Comparison of ENCODE assay signal across 16 cellular contexts in genomic region chr1:216045400-216045799, GRCh38.
DNase-seq lines count a peak whose midpoint lies in the region; ATAC-seq and TF ChIP-seq lines count a peak whose summit lies in the region.
"Had no signal": no experiment of that assay in that cellular context is flagged by ENCODE, and none has a peak within 500 bp of the region (broad histone marks: within the 10 kb centered on the region; RNA-seq: fewer than 3 reads in every experiment).

No MANE protein-coding gene starts in this region.

- ATAC-seq in HG03378 (IDR thresholded peaks at IDR 0.05; ENCODE audit: unreplicated experiment): no peak
- no peak for ATAC-seq in GM18907 (IDR thresholded peaks at IDR 0.05; ENCODE audit: unreplicated experiment)

- H3K27me3 ChIP-seq in sigmoid colon: no peaks in the 10 kb centered on the region
- H3K27me3 ChIP-seq: uterus had no signal

- H3K9me3 ChIP-seq in sigmoid colon: no peaks in the 10 kb centered on the region
- H3K9me3 ChIP-seq: uterus had no signal

- H3K9me3 Mint-ChIP-seq in activated CD4-positive, alpha-beta T cell treated with anti-CD3 and anti-CD28 coated beads, Interleukin-2, amount 10 ng/mL, durations not matched to agents 7 days and 5 days: no peaks in the 10 kb centered on the region

- intact Hi-C loops in sigmoid colon (cut with DNase I): no loop called here

- CTCF ChIA-PET in activated CD4-positive, alpha-beta T cell treated with anti-CD3 and anti-CD28 coated beads, Interleukin-2, amount 10 ng/mL, durations not matched to agents 7 days and 5 days (lab: Charles Lee): no interaction called here

- H3K36me3 Mint-ChIP-seq in activated CD4-positive, alpha-beta T cell treated with anti-CD3 and anti-CD28 coated beads, Interleukin-2, amount 10 ng/mL, durations not matched to agents 7 days and 5 days (ENCODE audit: low read depth): no peaks in the 10 kb centered on the region
- H3K36me3 Mint-ChIP-seq: activated naive CD8-positive, alpha-beta T cell treated with anti-CD3 and anti-CD28 coated beads for 36 hours; naive B cell had no signal

- H3K27ac Mint-ChIP-seq in activated CD4-positive, alpha-beta T cell treated with anti-CD3 and anti-CD28 coated beads, Interleukin-2, amount 10 ng/mL, durations not matched to agents 7 days and 5 days: no peak overlapping the region
- H3K27ac Mint-ChIP-seq: activated naive CD8-positive, alpha-beta T cell treated with anti-CD3 and anti-CD28 coated beads for 36 hours; CD4-positive, alpha-beta T cell; naive B cell had no signal

- 86 to 89% methylated on average over 1 of the region's 1 CpG for WGBS in sigmoid colon, 2 donors

- H3K4me3 ChIP-seq in astrocyte of the cerebellum (ENCODE audit: low read depth, low read length) (no peak overlapping the region), sigmoid colon (no peak overlapping the region)
- H3K4me3 ChIP-seq: uterus had no signal

- H3K4me1 ChIP-seq in sigmoid colon: no peaks in the 10 kb centered on the region
- H3K4me1 ChIP-seq: uterus had no signal

- TF ChIP-seq CTCF in AG09319 (IDR thresholded peaks at IDR 0.05; ENCODE audit: low read depth, low read length) (no peak), astrocyte of the cerebellum (IDR thresholded peaks at IDR 0.05; ENCODE audit: low read depth, low read length, missing control alignments) (no peak), sigmoid colon (IDR thresholded peaks at IDR 0.05) (no peak)

- H3K27ac ChIP-seq in sigmoid colon: no peak overlapping the region
- H3K27ac ChIP-seq: uterus had no signal

- no peak for TF ChIP-seq POLR2A in sigmoid colon (IDR thresholded peaks at IDR 0.05)

- TF ChIP-seq EP300 in sigmoid colon (IDR thresholded peaks at IDR 0.05): no peak

- in situ Hi-C loops in astrocyte of the cerebellum (cut with HindIII; ENCODE audit: low sequenced_read_pairs): no loop called here

- POLR2A ChIA-PET in activated CD4-positive, alpha-beta T cell treated with anti-CD3 and anti-CD28 coated beads, Interleukin-2, amount 10 ng/mL, durations not matched to agents 7 days and 5 days (lab: Charles Lee): no interaction called here

- DNase-seq in AG09319 (ENCODE audit: extremely low read depth, low read depth): peak; percentile 46
- DNase-seq in HS-5 (ENCODE audit: low read depth): peak; percentile 88
- DNase-seq in astrocyte of the cerebellum (ENCODE audit: low read depth): peak; percentile 98
- peak; percentile 79 for DNase-seq in islet precursor cell
- no peak for DNase-seq in activated CD4-positive, alpha-beta T cell treated with anti-CD3 and anti-CD28 coated beads, Interleukin-2, amount 10 ng/mL, durations not matched to agents 7 days and 5 days
- no peak for DNase-seq in sigmoid colon
- DNase-seq: activated naive CD8-positive, alpha-beta T cell treated with anti-CD3 and anti-CD28 coated beads for 36 hours; CD4-positive, alpha-beta T cell; GOT3; KBM-7; naive B cell; NCI-H2029; T-helper 9 cell; uterus had no signal

- H3K27me3 Mint-ChIP-seq in activated CD4-positive, alpha-beta T cell treated with anti-CD3 and anti-CD28 coated beads, Interleukin-2, amount 10 ng/mL, durations not matched to agents 7 days and 5 days: no peaks in the 10 kb centered on the region
- H3K27me3 Mint-ChIP-seq: activated naive CD8-positive, alpha-beta T cell treated with anti-CD3 and anti-CD28 coated beads for 36 hours; CD4-positive, alpha-beta T cell; naive B cell had no signal

- no peaks in the 10 kb centered on the region for H3K36me3 ChIP-seq in sigmoid colon
- H3K36me3 ChIP-seq: uterus had no signal

- no peaks in the 10 kb centered on the region for H3K4me1 Mint-ChIP-seq in activated CD4-positive, alpha-beta T cell treated with anti-CD3 and anti-CD28 coated beads, Interleukin-2, amount 10 ng/mL, durations not matched to agents 7 days and 5 days
- H3K4me1 Mint-ChIP-seq: activated naive CD8-positive, alpha-beta T cell treated with anti-CD3 and anti-CD28 coated beads for 36 hours; naive B cell had no signal

- H3K4me3 Mint-ChIP-seq in activated CD4-positive, alpha-beta T cell treated with anti-CD3 and anti-CD28 coated beads, Interleukin-2, amount 10 ng/mL, durations not matched to agents 7 days and 5 days: no peak overlapping the region
- H3K4me3 Mint-ChIP-seq: activated naive CD8-positive, alpha-beta T cell treated with anti-CD3 and anti-CD28 coated beads for 36 hours; CD4-positive, alpha-beta T cell; naive B cell had no signal

Comparison
In these comparisons a context has a peak if more than half of its experiments do, and no peak if none do; other contexts are left out.
1. DNase-seq: peak in AG09319 (single experiment), HS-5 (single experiment), astrocyte of the cerebellum (single experiment) and islet precursor cell (single experiment); none in activated CD4-positive, alpha-beta T cell treated with anti-CD3 and anti-CD28 coated beads, Interleukin-2, amount 10 ng/mL, durations not matched to agents 7 days and 5 days (single experiment) and sigmoid colon (single experiment).